In the genomic region with DNA sequence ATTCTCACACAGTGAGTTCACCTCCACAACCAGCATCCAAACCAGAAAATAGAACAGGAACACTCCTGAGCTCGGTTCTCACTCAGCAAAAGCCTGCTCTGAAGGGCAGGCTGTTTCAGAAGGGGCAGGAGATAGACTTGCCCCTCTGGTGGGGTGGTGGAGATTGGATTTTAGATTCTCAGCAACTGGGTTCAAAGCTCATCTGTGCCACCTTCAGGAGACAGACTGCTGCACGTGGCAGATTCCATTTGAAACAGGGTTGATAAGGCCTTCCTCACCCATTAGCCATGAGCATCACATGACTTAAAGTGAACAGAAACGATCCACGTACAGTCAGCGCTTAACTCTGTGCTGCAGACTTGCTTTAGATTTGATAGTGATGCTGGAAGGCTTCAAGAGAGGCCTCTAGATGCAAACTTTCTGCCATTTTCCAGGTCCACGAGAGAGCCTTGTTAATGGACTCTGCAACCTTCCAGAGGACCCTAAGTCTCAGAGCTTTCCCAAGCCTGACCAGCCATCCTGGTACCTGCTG, we compare ENCODE assay signal across 2 cellular contexts.
A peak's percentile ranks its signal among the peaks of the same experiment; 100 is the strongest.
TF ChIP-seq lines count a peak whose summit lies in the region.

No MANE protein-coding gene starts in this region.

TF ChIP-seq in IMR-90, 13 proteins besides CTCF, POLR2A, EP300 and RAD21:
- TF ChIP-seq BHLHE40 (IDR thresholded peaks at IDR 0.05; ENCODE audit: low read depth, low read length) (no peak), CHD1 (IDR thresholded peaks at IDR 0.05; ENCODE audit: low read depth, low read length) (no peak)

TF ChIP-seq in K562, 482 proteins besides CTCF, POLR2A, EP300 and RAD21:
- TF ChIP-seq, protein P1, sequence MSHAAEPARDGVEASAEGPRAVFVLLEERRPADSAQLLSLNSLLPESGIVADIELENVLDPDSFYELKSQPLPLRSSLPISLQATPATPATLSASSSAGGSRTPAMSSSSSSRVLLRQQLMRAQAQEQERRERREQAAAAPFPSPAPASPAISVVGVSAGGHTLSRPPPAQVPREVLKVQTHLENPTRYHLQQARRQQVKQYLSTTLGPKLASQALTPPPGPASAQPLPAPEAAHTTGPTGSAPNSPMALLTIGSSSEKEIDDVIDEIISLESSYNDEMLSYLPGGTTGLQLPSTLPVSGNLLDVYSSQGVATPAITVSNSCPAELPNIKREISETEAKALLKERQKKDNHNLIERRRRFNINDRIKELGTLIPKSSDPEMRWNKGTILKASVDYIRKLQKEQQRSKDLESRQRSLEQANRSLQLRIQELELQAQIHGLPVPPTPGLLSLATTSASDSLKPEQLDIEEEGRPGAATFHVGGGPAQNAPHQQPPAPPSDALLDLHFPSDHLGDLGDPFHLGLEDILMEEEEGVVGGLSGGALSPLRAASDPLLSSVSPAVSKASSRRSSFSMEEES (CRISPR knock-in tag; IDR thresholded peaks at IDR 0.05) = peak; percentile 62
- TF ChIP-seq ZNF644 (tag; IDR thresholded peaks at IDR 0.05; ENCODE audit: low read depth) = no peak
